ENCODE assay signal across 24 cellular contexts in the genomic region with DNA sequence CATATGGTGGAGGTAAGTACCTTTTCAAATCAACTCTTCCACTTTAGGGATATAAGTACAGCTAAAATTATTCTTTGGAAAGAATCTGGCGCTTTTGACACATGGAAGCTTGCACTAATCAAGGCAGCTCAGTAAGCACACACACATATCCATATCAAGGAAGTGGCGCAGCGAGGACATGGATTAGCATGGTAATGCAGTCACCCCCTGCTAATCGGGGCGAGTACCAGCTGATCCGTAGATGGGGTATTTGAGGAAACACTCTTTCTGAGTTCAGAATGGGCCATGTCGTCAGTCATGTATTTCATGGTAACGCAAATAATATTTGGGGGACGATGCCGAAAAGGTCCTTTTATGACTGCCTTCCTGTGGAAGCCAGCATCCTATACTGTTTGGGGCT.
"Had no signal": no experiment of that assay in that cellular context is flagged by ENCODE, and none has a peak within 500 bp of the region (broad histone marks: within the 10 kb centered on the region; RNA-seq: fewer than 3 reads in every experiment).

No MANE protein-coding gene starts in this region.

- H3K27me3 ChIP-seq: dorsolateral prefrontal cortex, esophagus squamous epithelium, gastroesophageal sphincter, heart left ventricle, hepatocyte, left lung had no signal

- H3K4me3 Mint-ChIP-seq: immature natural killer cell, mesothelial cell of epicardium had no signal

- H3K4me1 ChIP-seq: esophagus squamous epithelium, gastroesophageal sphincter, heart left ventricle, left lung, lower lobe of right lung had no signal

- H3K9me3 ChIP-seq: esophagus squamous epithelium, gastroesophageal sphincter, heart left ventricle, left lung, lower lobe of right lung, mucosa of descending colon had no signal

- DNase-seq: dermis blood vessel endothelial cell; dorsolateral prefrontal cortex; effector CD4-positive, alpha-beta T cell; effector memory CD4-positive, alpha-beta T cell; erythroblast; esophagus squamous epithelium; foreskin fibroblast; heart left ventricle; hypothalamus; immature natural killer cell; kidney; kidney glomerular epithelial cell; left colon; left lung; left ventricle myocardium superior; lower lobe of right lung; mesenchymal stem cell; mucosa of descending colon had no signal

- H3K27ac ChIP-seq: coronary artery, epithelial cell of prostate, esophagus squamous epithelium, gastroesophageal sphincter, heart left ventricle, hepatocyte, left lung, lower lobe of right lung had no signal

- H3K4me3 ChIP-seq: coronary artery, dorsolateral prefrontal cortex, esophagus squamous epithelium, gastroesophageal sphincter, heart left ventricle, hepatocyte, left lung, lower lobe of right lung, mucosa of descending colon had no signal

- H3K27ac Mint-ChIP-seq: immature natural killer cell, mesothelial cell of epicardium had no signal

- H3K36me3 ChIP-seq: left lung had no signal

- ATAC-seq: esophagus mucosa, gastroesophageal sphincter, heart left ventricle, left colon, left lung, left ventricle myocardium superior, lower lobe of right lung, mucosa of descending colon had no signal

- H3K4me1 Mint-ChIP-seq: immature natural killer cell, mesothelial cell of epicardium had no signal

- H3K9me3 Mint-ChIP-seq: immature natural killer cell had no signal
